Comparison of ENCODE assay signal across 32 cellular contexts in the genomic region with DNA sequence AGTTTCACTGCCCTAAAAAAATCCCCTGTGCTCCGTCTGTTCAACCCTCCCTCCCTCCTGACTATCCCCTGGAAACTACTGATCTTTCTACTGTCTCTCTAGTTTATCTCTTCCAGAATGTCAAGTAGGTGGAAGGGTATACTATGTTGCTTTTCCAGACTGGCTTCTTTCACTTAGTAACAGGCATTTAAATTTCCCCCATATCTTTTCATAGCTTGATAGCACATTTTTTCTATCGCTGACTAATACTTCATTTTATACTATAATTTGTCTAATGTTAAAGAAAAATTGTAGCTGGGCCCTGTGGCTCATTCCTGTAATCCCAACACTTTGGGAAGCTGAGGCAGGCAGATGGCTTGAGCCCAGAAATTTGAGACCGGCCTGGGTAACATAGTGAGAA.
A peak's percentile ranks its signal among the peaks of the same experiment; 100 is the strongest.
DNase-seq lines count a peak whose midpoint lies in the region; TF ChIP-seq lines count a peak whose summit lies in the region.
"Had no signal": no experiment of that assay in that cellular context is flagged by ENCODE, and none has a peak within 500 bp of the region (broad histone marks: within the 10 kb centered on the region; RNA-seq: fewer than 3 reads in every experiment).

No MANE protein-coding gene starts in this region.

- no peaks in the 10 kb centered on the region for H3K27me3 Mint-ChIP-seq in type B pancreatic cell
- H3K27me3 Mint-ChIP-seq: B cell; CD4-positive, alpha-beta memory T cell; CD4-positive, CD25-positive, alpha-beta regulatory T cell; CD8-positive, alpha-beta memory T cell had no signal

- no peaks in the 10 kb centered on the region for H3K79me1 ChIP-seq in trophoblast cell (ENCODE audit: low read length)

- peak overlapping the region; percentile 78 for H3K27ac Mint-ChIP-seq in type B pancreatic cell
- H3K27ac Mint-ChIP-seq: B cell; CD4-positive, alpha-beta memory T cell; CD4-positive, alpha-beta T cell; CD4-positive, CD25-positive, alpha-beta regulatory T cell; CD8-positive, alpha-beta memory T cell; CD8-positive, alpha-beta T cell had no signal

- no peaks in the 10 kb centered on the region for H3K79me2 ChIP-seq in OCI-LY3 (ENCODE audit: low read length)
- H3K79me2 ChIP-seq in trophoblast cell (ENCODE audit: control insufficient read depth, insufficient read depth, low read length, poor library complexity) = no peaks in the 10 kb centered on the region

- CTCF ChIA-PET in A673 (lab: Charles Lee) = no interaction called here

- no peak overlapping the region for H2BK5ac ChIP-seq in trophoblast cell (ENCODE audit: low read depth, low read length, poor library complexity)

- no TSS peak for BruUV-seq in A673 (replicated peaks; lab: Mats Ljungman, UMichigan)

- no peaks in the 10 kb centered on the region for H3K9me3 ChIP-seq in OCI-LY3 (ENCODE audit: insufficient read depth, low read length)
- no peaks in the 10 kb centered on the region for H3K9me3 ChIP-seq in trophoblast cell (ENCODE audit: insufficient read depth, low read depth, low read length)
- peaks cover 30% of the 10 kb centered on the region for H3K9me3 ChIP-seq in A673 (ENCODE audit: low read depth, low read length, poor library complexity, severe bottlenecking)
- H3K9me3 ChIP-seq: A549, BE2C, BLaER1, Caco-2 had no signal

- no peak overlapping the region for H2BK120ac ChIP-seq in trophoblast cell (ENCODE audit: insufficient read depth, low read length, poor library complexity)

- H4K8ac ChIP-seq in trophoblast cell (ENCODE audit: low read depth, low read length) = no peak overlapping the region

- peak; percentile 24 to 90 for DNase-seq in trophoblast cell
- no peak for DNase-seq in type B pancreatic cell (ENCODE audit: extremely low spot score, unreplicated experiment)
- no peak for DNase-seq in NCI-H2107 treated with DMSO at 0.1 percent for 48 hours (lab: John Stamatoyannopoulos, UW; ENCODE audit: unreplicated experiment)
- DNase-seq in DMS53 (lab: John Stamatoyannopoulos, UW) = no peak
- no peak for DNase-seq in A673 (ENCODE audit: low spot score)
- DNase-seq: 8988T; ACHN; AML-193; BE2C; C1 segment of cervical spinal cord; Caco-2; Calu3; CD4-positive, alpha-beta memory T cell; CD4-positive, alpha-beta T cell; CD4-positive, CD25-positive, alpha-beta regulatory T cell; CD8-positive, alpha-beta memory T cell; CD8-positive, alpha-beta T cell; COR-L47; DMS 273 treated with DMSO at 0.1 percent for 48 hours; DMS153; DMS79; DMS79 treated with DMSO at 0.1 percent for 48 hours; DND-41; EL had no signal

- H3K4ac ChIP-seq in trophoblast cell (ENCODE audit: low read depth, low read length) = no peak overlapping the region

- no peak overlapping the region for H3K23ac ChIP-seq in trophoblast cell (ENCODE audit: low read length)

- H4K20me1 ChIP-seq in OCI-LY3 (ENCODE audit: insufficient read depth, low read length) = no peaks in the 10 kb centered on the region
- H4K20me1 ChIP-seq: BLaER1; BLaER1 treated with 17β-estradiol and CSF1 and Interleukin-3, amounts not matched to agents 10 nM and 100 nM had no signal

- H3K36me3 ChIP-seq in OCI-LY3 (replicated peaks; ENCODE audit: low read depth, low read length) (no peaks in the 10 kb centered on the region), trophoblast cell (ENCODE audit: control insufficient read depth in 1 of 2, insufficient read depth in 2 of 2, low read length in 2 of 2) (no peaks in the 10 kb centered on the region), A673 (ENCODE audit: insufficient read depth, low read length, poor library complexity, severe bottlenecking) (no peaks in the 10 kb centered on the region)
- H3K36me3 ChIP-seq: BE2C; BLaER1; BLaER1 treated with 17β-estradiol and CSF1 and Interleukin-3, amounts not matched to agents 10 nM and 100 nM had no signal

- no peak overlapping the region for H3K18ac ChIP-seq in trophoblast cell (ENCODE audit: low read length)

- no peaks in the 10 kb centered on the region for H3K27me3 ChIP-seq in OCI-LY3 (ENCODE audit: low read depth, low read length)
- no peaks in the 10 kb centered on the region for H3K27me3 ChIP-seq in trophoblast cell (ENCODE audit: insufficient read depth, low read length)
- H3K27me3 ChIP-seq in A673 (replicated peaks; ENCODE audit: insufficient read depth, low read depth, low read length, poor library complexity) = no peaks in the 10 kb centered on the region
- H3K27me3 ChIP-seq: BE2C; BLaER1; BLaER1 treated with 17β-estradiol and CSF1 and Interleukin-3, amounts not matched to agents 10 nM and 100 nM had no signal

- H3K4me1 Mint-ChIP-seq in type B pancreatic cell (ENCODE audit: unreplicated experiment) = peaks cover 12% of the 10 kb centered on the region
- H3K4me1 Mint-ChIP-seq: B cell; CD14-positive monocyte; CD4-positive, CD25-positive, alpha-beta regulatory T cell; CD8-positive, alpha-beta memory T cell had no signal

- no peak overlapping the region for H4K12ac ChIP-seq in trophoblast cell (ENCODE audit: low read depth, low read length)

- no peak overlapping the region for H4K91ac ChIP-seq in trophoblast cell (ENCODE audit: low read depth, low read length)

- H3K4me2 ChIP-seq in OCI-LY3 (ENCODE audit: low read length) = 0 out of 2 replicates have a peak overlapping the region, but pooled peaks have one; percentile 9
- no peak overlapping the region for H3K4me2 ChIP-seq in trophoblast cell (ENCODE audit: low read length)
- H3K4me2 ChIP-seq: A549; BLaER1; BLaER1 treated with 17β-estradiol and CSF1 and Interleukin-3, amounts not matched to agents 10 nM and 100 nM had no signal

- no peaks in the 10 kb centered on the region for H3K9me3 Mint-ChIP-seq in type B pancreatic cell
- H3K9me3 Mint-ChIP-seq: CD4-positive, alpha-beta T cell; CD8-positive, alpha-beta T cell had no signal

- TF ChIP-seq CTCF in OCI-LY3 (IDR thresholded peaks at IDR 0.05; ENCODE audit: low read depth, low read length) (no peak), type B pancreatic cell (conservative IDR thresholded peaks at IDR 0.05) (no peak), A673 (conservative IDR thresholded peaks at IDR 0.05; ENCODE audit: low read depth, low read length) (no peak)

- H3K27ac ChIP-seq in OCI-LY3 (ENCODE audit: low read length) (no peak overlapping the region), trophoblast cell (ENCODE audit: low read depth, low read length) (no peak overlapping the region), A673 (ENCODE audit: low read depth, low read length, poor library complexity, severe bottlenecking) (no peak overlapping the region)
- H3K27ac ChIP-seq: 22Rv1; A549; BLaER1; BLaER1 treated with 17β-estradiol and CSF1 and Interleukin-3, amounts not matched to agents 10 nM and 100 nM; C4-2B had no signal

- no peak overlapping the region for H3K4me3 ChIP-seq in OCI-LY3 (ENCODE audit: low read length)
- no peak overlapping the region for H3K4me3 ChIP-seq in trophoblast cell (ENCODE audit: low read depth, low read length)
- no peak overlapping the region for H3K4me3 ChIP-seq in A673 (ENCODE audit: low read depth, low read length, poor library complexity, severe bottlenecking)
- H3K4me3 ChIP-seq: A549; BLaER1; BLaER1 treated with 17β-estradiol and CSF1 and Interleukin-3, amounts not matched to agents 10 nM and 100 nM had no signal

- no CpG with 5 or more reads among the region's 3 CpGs for WGBS in trophoblast cell (ENCODE audit: extremely low coverage, insufficient coverage, insufficient read length)

- POLR2A ChIA-PET in A673 (lab: Charles Lee; ENCODE audit: low non-redundant PET) = no interaction called here

- no peaks in the 10 kb centered on the region for H3K36me3 Mint-ChIP-seq in type B pancreatic cell
- H3K36me3 Mint-ChIP-seq: CD14-positive monocyte; CD4-positive, alpha-beta memory T cell; CD4-positive, CD25-positive, alpha-beta regulatory T cell; CD8-positive, alpha-beta memory T cell; CD8-positive, alpha-beta T cell had no signal

- peaks cover 10% of the 10 kb centered on the region; the same call in 1 of the 2 replicates for H3K4me1 ChIP-seq in OCI-LY3 (ENCODE audit: low read length)
- no peaks in the 10 kb centered on the region for H3K4me1 ChIP-seq in trophoblast cell (ENCODE audit: control insufficient read depth in 1 of 2, insufficient read depth in 2 of 2, low read length in 2 of 2)
- no peaks in the 10 kb centered on the region for H3K4me1 ChIP-seq in A673 (ENCODE audit: insufficient read depth, low read length, poor library complexity, severe bottlenecking)
- H3K4me1 ChIP-seq: A549; BE2C; BLaER1; BLaER1 treated with 17β-estradiol and CSF1 and Interleukin-3, amounts not matched to agents 10 nM and 100 nM; Caco-2 had no signal

- intact Hi-C loops in A673 (cut with micrococcal nuclease; ENCODE audit: unreplicated experiment) = no loop called here

- no peak overlapping the region for H2AK5ac ChIP-seq in trophoblast cell (ENCODE audit: low read length)

- H3K14ac ChIP-seq in trophoblast cell (ENCODE audit: low read length) = no peak overlapping the region

- no peak overlapping the region for H2AFZ ChIP-seq in OCI-LY3 (ENCODE audit: low read depth, low read length)
- no peak overlapping the region for H2AFZ ChIP-seq in trophoblast cell (ENCODE audit: insufficient read depth, low read length, poor library complexity)

- peak overlapping the region; percentile 24 for H3K4me3 Mint-ChIP-seq in type B pancreatic cell
- H3K4me3 Mint-ChIP-seq: B cell; CD14-positive monocyte; CD4-positive, alpha-beta memory T cell; CD4-positive, alpha-beta T cell; CD4-positive, CD25-positive, alpha-beta regulatory T cell; CD8-positive, alpha-beta memory T cell; CD8-positive, alpha-beta T cell had no signal

- H3K9ac ChIP-seq in OCI-LY3 (ENCODE audit: low read length) (no peak overlapping the region), trophoblast cell (ENCODE audit: low read length) (no peak overlapping the region)
- H3K9ac ChIP-seq: BLaER1; BLaER1 treated with 17β-estradiol and CSF1 and Interleukin-3, amounts not matched to agents 10 nM and 100 nM had no signal

- no peak overlapping the region for H2BK12ac ChIP-seq in trophoblast cell (ENCODE audit: low read length)

Comparison
In these comparisons a context has a peak if more than half of its experiments do, and no peak if none do; other contexts are left out.
1. DNase-seq: peak in trophoblast cell (2 of 2); none in type B pancreatic cell (single experiment), NCI-H2107 treated with DMSO at 0.1 percent for 48 hours (single experiment), DMS53 (single experiment) and A673 (single experiment).